Comparison of ENCODE assay signal across 21 cellular contexts in genomic region chr3:183953471-183954070, GRCh38.
"Had no signal": no experiment of that assay in that cellular context is flagged by ENCODE, and none has a peak within 500 bp of the region (broad histone marks: within the 10 kb centered on the region; RNA-seq: fewer than 3 reads in every experiment).

No MANE protein-coding gene starts in this region.

- DNase-seq: colonic mucosa; effector CD4-positive, alpha-beta T cell; gastrocnemius medialis; heart right ventricle; hypothalamus; kidney glomerular epithelial cell; mesendoderm; naive thymus-derived CD8-positive, alpha-beta T cell; posterior cingulate gyrus; sigmoid colon; stimulated activated CD4-positive, alpha-beta T cell treated with anti-CD3 and anti-CD28 coated beads, Interleukin-2, amount 100 ng/mL, for 24 hours; stimulated activated CD4-positive, alpha-beta T cell treated with anti-CD3 and anti-CD28 coated beads, Interleukin-4, amount 100 ng/mL, for 4 hours; stimulated activated naive B cell treated with anti-CD40 and anti-IgM and Interleukin-4, amounts not matched to agents 10 μg/mL and 1 μg/mL and 100 μg/mL, for 72 hours; stomach; substantia nigra; trophoblast cell had no signal

- H3K27ac ChIP-seq: colonic mucosa, gastrocnemius medialis, heart right ventricle, right atrium auricular region, sigmoid colon, stomach, thoracic aorta had no signal

- H3K4me3 ChIP-seq: colonic mucosa, gastrocnemius medialis, heart right ventricle, right atrium auricular region, sigmoid colon, skin epidermis, stomach, thoracic aorta had no signal

- H3K4me1 ChIP-seq: colonic mucosa, gastrocnemius medialis, heart right ventricle, right atrium auricular region, sigmoid colon had no signal

- ATAC-seq: esophagus mucosa; gastrocnemius medialis; naive thymus-derived CD8-positive, alpha-beta T cell; stimulated activated naive B cell treated with anti-CD40 and anti-IgM and Interleukin-4, amounts not matched to agents 10 μg/mL and 1 μg/mL and 100 μg/mL, for 72 hours had no signal

- FAIRE-seq: islet of Langerhans had no signal

- H3K9me3 ChIP-seq: colonic mucosa, gastrocnemius medialis, heart right ventricle, right atrium auricular region, sigmoid colon, stomach, thoracic aorta had no signal

- H3K36me3 ChIP-seq: colonic mucosa had no signal

- H3K27me3 ChIP-seq: colonic mucosa, gastrocnemius medialis, heart right ventricle, right atrium auricular region, sigmoid colon, stomach had no signal
